15 cellular contexts compared by ENCODE assay signal in the genomic region with DNA sequence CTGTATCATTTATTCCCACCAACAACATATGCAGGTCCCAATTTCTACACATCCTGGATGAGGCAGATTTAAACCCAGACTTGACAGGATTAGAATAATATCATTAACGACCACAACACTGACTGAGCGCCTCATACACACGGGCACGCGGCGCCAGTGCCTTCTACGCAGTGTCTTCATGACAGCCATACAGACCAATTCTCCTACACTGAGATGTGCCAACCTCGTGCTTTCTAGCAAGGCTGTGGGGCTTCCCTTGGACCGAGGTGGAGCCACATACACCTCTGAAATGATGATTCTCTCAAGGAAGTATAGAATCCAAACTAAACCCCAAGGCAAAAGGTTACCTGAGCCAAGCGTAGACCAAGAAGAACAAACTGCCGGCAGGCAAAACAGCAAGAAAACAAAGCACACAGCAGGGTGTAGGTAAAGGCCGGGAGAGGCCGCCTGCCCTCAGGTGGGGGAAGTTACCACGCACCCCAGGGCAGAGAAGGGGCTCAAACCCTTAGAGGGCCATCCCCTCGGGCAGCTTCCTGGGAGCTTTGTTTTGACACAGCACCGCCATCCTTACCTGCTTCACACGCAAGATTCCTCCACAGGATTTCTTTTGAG.
"Had no signal": no experiment of that assay in that cellular context is flagged by ENCODE, and none has a peak within 500 bp of the region (broad histone marks: within the 10 kb centered on the region; RNA-seq: fewer than 3 reads in every experiment).

No MANE protein-coding gene starts in this region.

- H3K4me3 Mint-ChIP-seq: activated CD4-positive, alpha-beta memory T cell treated with anti-CD3 and anti-CD28 coated beads, Interleukin-2, amount 10 ng/mL, durations not matched to agents 7 days and 5 days; activated CD4-positive, alpha-beta T cell treated with anti-CD3 and anti-CD28 coated beads for 36 hours; stimulated activated naive CD8-positive, alpha-beta T cell treated with anti-CD3 and anti-CD28 coated beads, Interleukin-15, Interleukin-2, amounts not matched to agents 100 ng/mL and 50 ng/mL, for 24 hours; T-helper 1 cell treated with Interleukin-12 subunit alpha and Interleukin-12 subunit beta and Interleukin-4 antibody, amounts not matched to agents 30 μg/mL and 1 μg/mL, for 36 hours had no signal

- H3K27ac ChIP-seq: colonic mucosa, thoracic aorta, WERI-Rb-1 had no signal

- H3K4me1 Mint-ChIP-seq: activated CD4-positive, alpha-beta memory T cell treated with anti-CD3 and anti-CD28 coated beads, Interleukin-2, amount 10 ng/mL, durations not matched to agents 7 days and 5 days; activated CD4-positive, alpha-beta T cell treated with anti-CD3 and anti-CD28 coated beads for 36 hours had no signal

- H3K27me3 Mint-ChIP-seq: activated CD4-positive, alpha-beta memory T cell treated with anti-CD3 and anti-CD28 coated beads, Interleukin-2, amount 10 ng/mL, durations not matched to agents 7 days and 5 days; activated CD4-positive, alpha-beta T cell treated with anti-CD3 and anti-CD28 coated beads for 36 hours; stimulated activated naive CD8-positive, alpha-beta T cell treated with anti-CD3 and anti-CD28 coated beads, Interleukin-15, Interleukin-2, amounts not matched to agents 100 ng/mL and 50 ng/mL, for 24 hours had no signal

- H3K36me3 Mint-ChIP-seq: activated naive CD4-positive, alpha-beta T cell treated with anti-CD3 and anti-CD28 coated beads, Interleukin-2, amount 50 U/mL, for 72 hours had no signal

- H3K36me3 ChIP-seq: colonic mucosa had no signal

- H3K9me3 Mint-ChIP-seq: activated CD4-positive, alpha-beta memory T cell treated with anti-CD3 and anti-CD28 coated beads, Interleukin-2, amount 10 ng/mL, durations not matched to agents 7 days and 5 days; activated naive CD4-positive, alpha-beta T cell treated with anti-CD3 and anti-CD28 coated beads, Interleukin-2, amount 50 U/mL, for 72 hours; stimulated activated naive CD8-positive, alpha-beta T cell treated with anti-CD3 and anti-CD28 coated beads, Interleukin-15, Interleukin-2, amounts not matched to agents 100 ng/mL and 50 ng/mL, for 24 hours; T-helper 1 cell treated with Interleukin-12 subunit alpha and Interleukin-12 subunit beta and Interleukin-4 antibody, amounts not matched to agents 30 μg/mL and 1 μg/mL, for 36 hours had no signal

- H3K27me3 ChIP-seq: colonic mucosa, esophagus muscularis mucosa had no signal

- H3K4me3 ChIP-seq: colonic mucosa, esophagus muscularis mucosa, thoracic aorta had no signal

- ATAC-seq: activated CD4-positive, alpha-beta T cell treated with anti-CD3 and anti-CD28 coated beads for 36 hours; activated naive CD4-positive, alpha-beta T cell treated with anti-CD3 and anti-CD28 coated beads, Interleukin-2, amount 50 U/mL, for 72 hours had no signal

- H3K27ac Mint-ChIP-seq: activated CD4-positive, alpha-beta memory T cell treated with anti-CD3 and anti-CD28 coated beads, Interleukin-2, amount 10 ng/mL, durations not matched to agents 7 days and 5 days; activated CD4-positive, alpha-beta T cell treated with anti-CD3 and anti-CD28 coated beads for 36 hours; activated naive CD4-positive, alpha-beta T cell treated with anti-CD3 and anti-CD28 coated beads, Interleukin-2, amount 50 U/mL, for 72 hours; stimulated activated naive CD8-positive, alpha-beta T cell treated with anti-CD3 and anti-CD28 coated beads, Interleukin-15, Interleukin-2, amounts not matched to agents 100 ng/mL and 50 ng/mL, for 24 hours; T-helper 1 cell treated with Interleukin-12 subunit alpha and Interleukin-12 subunit beta and Interleukin-4 antibody, amounts not matched to agents 30 μg/mL and 1 μg/mL, for 36 hours had no signal

- DNase-seq: activated CD4-positive, alpha-beta memory T cell treated with anti-CD3 and anti-CD28 coated beads, Interleukin-2, amount 10 ng/mL, durations not matched to agents 7 days and 5 days; activated CD4-positive, alpha-beta T cell treated with anti-CD3 and anti-CD28 coated beads for 36 hours; activated effector memory CD4-positive, alpha-beta T cell treated with anti-CD3 and anti-CD28 coated beads, Interleukin-2, amount 50 U/mL, for 16 hours; activated T-cell treated with anti-CD3 and anti-CD28 coated beads, Interleukin-2, amount 50 U/mL, for 48 hours; amniotic stem cell; central memory CD4-positive, alpha-beta T cell; colonic mucosa; stimulated activated CD4-positive, alpha-beta T cell treated with anti-CD3 and anti-CD28 coated beads, Interleukin-4, amount 100 ng/mL, for 24 hours; stimulated activated CD8-positive, alpha-beta memory T cell treated with anti-CD3 and anti-CD28 coated beads, Interleukin-4, amount 100 ng/mL, for 48 hours; WERI-Rb-1 had no signal

- H3K9me3 ChIP-seq: colonic mucosa, esophagus muscularis mucosa, thoracic aorta had no signal
